ENCODE assay signal across 9 cellular contexts in genomic region chr17:50150354-50151040, GRCh38. TPM values are rescaled to one million over a fixed set of nuclear protein-coding genes. Genes with fewer than 3 reads are reported as not detected.
A peak's percentile ranks its signal among the peaks of the same experiment; 100 is the strongest.
DNase-seq lines count a peak whose midpoint lies in the region; ATAC-seq, FAIRE-seq and TF ChIP-seq lines count a peak whose summit lies in the region.
"Had no signal": no experiment of that assay in that cellular context is flagged by ENCODE, and none has a peak within 500 bp of the region (broad histone marks: within the 10 kb centered on the region; RNA-seq: fewer than 3 reads in every experiment).

PPP1R9B (minus strand) TSS chr17:50150677; CDS start chr17:50150513, 164 bp downstream.

- no peaks in the 10 kb centered on the region for H3K9me3 ChIP-seq in heart right ventricle

- H3K36me3 Mint-ChIP-seq in activated CD8-positive, alpha-beta T cell treated with anti-CD3 and anti-CD28 coated beads, Interleukin-2, amount 10 ng/mL, durations not matched to agents 7 days and 5 days (ENCODE audit: low read depth): peaks cover 29% of the 10 kb centered on the region

- H3K4me3 Mint-ChIP-seq in activated CD8-positive, alpha-beta T cell treated with anti-CD3 and anti-CD28 coated beads, Interleukin-2, amount 10 ng/mL, durations not matched to agents 7 days and 5 days: peak within 1 kb of the TSS; percentile 95

- peak within 1 kb of the TSS; percentile 94 for H3K27ac Mint-ChIP-seq in activated CD8-positive, alpha-beta T cell treated with anti-CD3 and anti-CD28 coated beads, Interleukin-2, amount 10 ng/mL, durations not matched to agents 7 days and 5 days

- 0 to 1% methylated on average over 66 to 69 of the region's 69 CpGs for WGBS in heart right ventricle, 2 donors

- intact Hi-C loops in heart right ventricle (cut with DNase I): loop anchor here in 2 of 10 donors (1.0 to 5.0 kb wide), 2 partner anchors 53 to 55 kb away; partner anchors contain the start of gene PDK2 (in 2 of the 2)

- TF ChIP-seq CTCF in heart right ventricle (IDR thresholded peaks at IDR 0.05): no peak

- no peaks in the 10 kb centered on the region for H3K27me3 Mint-ChIP-seq in activated CD8-positive, alpha-beta T cell treated with anti-CD3 and anti-CD28 coated beads, Interleukin-2, amount 10 ng/mL, durations not matched to agents 7 days and 5 days (ENCODE audit: low read depth)

- no peak for FAIRE-seq in GM19239 (lab: Jason Lieb, UNC)
- FAIRE-seq: A204.1 had no signal

- peak within 1 kb of the TSS; percentile 93 to 99 (median 98) for H3K27ac ChIP-seq in heart right ventricle

- peaks cover 0 to 11% (median 0%) of the 10 kb centered on the region in 9 donors for H3K36me3 ChIP-seq in heart right ventricle

- CTCF ChIA-PET in activated CD8-positive, alpha-beta T cell treated with anti-CD3 and anti-CD28 coated beads, Interleukin-2, amount 10 ng/mL, durations not matched to agents 7 days and 5 days (lab: Charles Lee): interaction anchor here (1.0 to 9.7 kb wide), 8 partner anchors 11 to 63 kb away, joined by 3 to 118 read pairs (median 4); partner anchors contain the start of gene SAMD14

- H3K27me3 ChIP-seq in heart right ventricle: no peaks in the 10 kb centered on the region

- POLR2A ChIA-PET in activated CD8-positive, alpha-beta T cell treated with anti-CD3 and anti-CD28 coated beads, Interleukin-2, amount 10 ng/mL, durations not matched to agents 7 days and 5 days (lab: Charles Lee): interaction anchor here (0.7 to 4.2 kb wide), 5 partner anchors 10 to 576 kb away, joined by 3 to 43 read pairs (median 5); partner anchors contain the start of gene PDK2

- peaks cover 53% of the 10 kb centered on the region for H3K4me1 Mint-ChIP-seq in activated CD8-positive, alpha-beta T cell treated with anti-CD3 and anti-CD28 coated beads, Interleukin-2, amount 10 ng/mL, durations not matched to agents 7 days and 5 days (ENCODE audit: low read depth)

- DNase-seq in DMS 273 (lab: John Stamatoyannopoulos, UW; ENCODE audit: unreplicated experiment) (peak; percentile 72), DMS 273 treated with DMSO at 0.1 percent for 48 hours (lab: John Stamatoyannopoulos, UW) (no peak), heart right ventricle (peak in 1 of 2 donors; percentile 20), retina (peak; percentile 49), GM19240 (ENCODE audit: insufficient read length, low spot score) (no peak), GM19239 (ENCODE audit: insufficient read length, low spot score) (no peak)
- no peak for DNase-seq in activated CD8-positive, alpha-beta T cell treated with anti-CD3 and anti-CD28 coated beads, Interleukin-2, amount 10 ng/mL, durations not matched to agents 7 days and 5 days

- peak; percentile 14 for ATAC-seq in activated CD8-positive, alpha-beta T cell treated with anti-CD3 and anti-CD28 coated beads, Interleukin-2, amount 10 ng/mL, durations not matched to agents 7 days and 5 days
- peak in 2 of 8 donors; percentile 1 to 2 for ATAC-seq in heart right ventricle
- ATAC-seq in GM18870 (IDR thresholded peaks at IDR 0.05; ENCODE audit: unreplicated experiment): no peak

- H3K9me3 Mint-ChIP-seq in activated CD8-positive, alpha-beta T cell treated with anti-CD3 and anti-CD28 coated beads, Interleukin-2, amount 10 ng/mL, durations not matched to agents 7 days and 5 days (ENCODE audit: insufficient read depth): no peaks in the 10 kb centered on the region

- peak within 1 kb of the TSS; percentile 86 to 99 (median 90) for H3K4me3 ChIP-seq in heart right ventricle

- H3K4me1 ChIP-seq in heart right ventricle: peaks cover 49 to 87% (median 73%) of the 10 kb centered on the region in 9 donors

RNA-seq across cellular contexts. Expression of gene PPP1R9B, which starts in this region (rescaled TPM):
- total RNA-seq in activated CD8-positive, alpha-beta T cell treated with anti-CD3 and anti-CD28 coated beads, Interleukin-2, amount 10 ng/mL, durations not matched to agents 7 days and 5 days: 100 to 1,000 TPM; 113 to 115 TPM
- 10 to 100 TPM; 17.3 to 45.4 (median 26.9) TPM for total RNA-seq in heart right ventricle
- 10 to 100 TPM; 22.4 to 42.7 TPM for polyA plus RNA-seq in heart right ventricle

Comparison
In these comparisons a context has a peak if more than half of its experiments do, and no peak if none do; other contexts are left out.
1. DNase-seq: peak in DMS 273 (single experiment) and retina (single experiment); none in DMS 273 treated with DMSO at 0.1 percent for 48 hours (single experiment), activated CD8-positive, alpha-beta T cell treated with anti-CD3 and anti-CD28 coated beads, Interleukin-2, amount 10 ng/mL, durations not matched to agents 7 days and 5 days (single experiment), GM19240 (single experiment) and GM19239 (single experiment).